Comparison of ENCODE assay signal across 13 cellular contexts in genomic region chr6:72042088-72042487, GRCh38.
DNase-seq lines count a peak whose midpoint lies in the region; TF ChIP-seq lines count a peak whose summit lies in the region.
"Had no signal": no experiment of that assay in that cellular context is flagged by ENCODE, and none has a peak within 500 bp of the region (broad histone marks: within the 10 kb centered on the region; RNA-seq: fewer than 3 reads in every experiment).

No MANE protein-coding gene starts in this region.

- intact Hi-C loops in cardiac septum (cut with DNase I): no loop called here

- H3K27me3 Mint-ChIP-seq in chondrocyte (ENCODE audit: low read depth) (peaks cover 20% of the 10 kb centered on the region), osteocyte (ENCODE audit: unreplicated experiment) (peaks cover 35% of the 10 kb centered on the region)
- H3K27me3 Mint-ChIP-seq: activated CD4-positive, alpha-beta T cell treated with anti-CD3 and anti-CD28 coated beads, Interleukin-2, amount 10 ng/mL, durations not matched to agents 24 days and 14 days had no signal

- H3K4me3 Mint-ChIP-seq in chondrocyte (ENCODE audit: unreplicated experiment): no peak overlapping the region
- no peak overlapping the region for H3K4me3 Mint-ChIP-seq in osteocyte (ENCODE audit: unreplicated experiment)
- H3K4me3 Mint-ChIP-seq: activated CD4-positive, alpha-beta T cell treated with anti-CD3 and anti-CD28 coated beads, Interleukin-2, amount 10 ng/mL, durations not matched to agents 24 days and 14 days had no signal

- H3K9me3 Mint-ChIP-seq in chondrocyte (ENCODE audit: low read depth) (no peaks in the 10 kb centered on the region), osteocyte (ENCODE audit: unreplicated experiment) (no peaks in the 10 kb centered on the region)
- H3K9me3 Mint-ChIP-seq: activated CD4-positive, alpha-beta T cell treated with anti-CD3 and anti-CD28 coated beads, Interleukin-2, amount 10 ng/mL, durations not matched to agents 24 days and 14 days had no signal

- H3K4me1 Mint-ChIP-seq in chondrocyte (ENCODE audit: low read depth): no peaks in the 10 kb centered on the region
- H3K4me1 Mint-ChIP-seq in osteocyte (ENCODE audit: unreplicated experiment): no peaks in the 10 kb centered on the region
- H3K4me1 Mint-ChIP-seq: activated CD4-positive, alpha-beta T cell treated with anti-CD3 and anti-CD28 coated beads, Interleukin-2, amount 10 ng/mL, durations not matched to agents 24 days and 14 days had no signal

- H3K27ac Mint-ChIP-seq in chondrocyte (ENCODE audit: unreplicated experiment): no peak overlapping the region
- no peak overlapping the region for H3K27ac Mint-ChIP-seq in osteocyte (ENCODE audit: unreplicated experiment)
- H3K27ac Mint-ChIP-seq: activated CD4-positive, alpha-beta T cell treated with anti-CD3 and anti-CD28 coated beads, Interleukin-2, amount 10 ng/mL, durations not matched to agents 24 days and 14 days had no signal

- no peaks in the 10 kb centered on the region for H3K36me3 Mint-ChIP-seq in chondrocyte (ENCODE audit: low read depth)
- no peaks in the 10 kb centered on the region for H3K36me3 Mint-ChIP-seq in osteocyte (ENCODE audit: unreplicated experiment)

- TF ChIP-seq CTCF in LNCAP (IDR thresholded peaks at IDR 0.05): peak; percentile 55
- TF ChIP-seq CTCF in chondrocyte (IDR thresholded peaks at IDR 0.05): peak; percentile 54
- TF ChIP-seq CTCF in osteocyte (IDR thresholded peaks at IDR 0.05): peak; percentile 31

- DNase-seq in DMS153 (lab: John Stamatoyannopoulos, UW) (peak; percentile 19), DMS153 treated with DMSO at 0.1 percent for 48 hours (lab: John Stamatoyannopoulos, UW; ENCODE audit: unreplicated experiment) (no peak), chondrocyte (ENCODE audit: low spot score) (no peak), osteocyte (ENCODE audit: extremely low spot score, unreplicated experiment) (no peak), cardiac septum (ENCODE audit: low spot score) (no peak), foreskin melanocyte (no peak), NCI-H187 (lab: John Stamatoyannopoulos, UW) (no peak)
- DNase-seq: 8988T; activated CD4-positive, alpha-beta T cell treated with anti-CD3 and anti-CD28 coated beads, Interleukin-2, amount 10 ng/mL, durations not matched to agents 24 days and 14 days; H7; IMR-90; NCI-H345 had no signal
